ENCODE assay signal across 14 cellular contexts in genomic region chr19:38143847-38144246, GRCh38.
DNase-seq lines count a peak whose midpoint lies in the region; ATAC-seq and TF ChIP-seq lines count a peak whose summit lies in the region.
"Had no signal": no experiment of that assay in that cellular context is flagged by ENCODE, and none has a peak within 500 bp of the region (broad histone marks: within the 10 kb centered on the region; RNA-seq: fewer than 3 reads in every experiment).

No MANE protein-coding gene starts in this region.

- H3K27ac ChIP-seq in upper lobe of right lung, result no peak overlapping the region
- H3K27ac ChIP-seq: gastroesophageal sphincter, testis had no signal

- H2AFZ ChIP-seq in Loucy (ENCODE audit: low read length), result no peak overlapping the region

- H4K20me1 ChIP-seq in Loucy (ENCODE audit: insufficient read depth, low read length, poor library complexity, severe bottlenecking), result no peaks in the 10 kb centered on the region

- H3K79me2 ChIP-seq in Loucy (ENCODE audit: insufficient read depth, low read length), result no peaks in the 10 kb centered on the region

- H3K36me3 Mint-ChIP-seq in stimulated activated effector memory CD8-positive, alpha-beta T cell treated with anti-CD3 and anti-CD28 coated beads, Interleukin-12 subunit alpha, Interleukin-12 subunit beta, amount 100 ng/mL, for 72 hours, result peaks cover 7% of the 10 kb centered on the region

- H3K27me3 ChIP-seq in Loucy (ENCODE audit: insufficient read depth, low read length, poor library complexity, severe bottlenecking), result no peaks in the 10 kb centered on the region
- no peaks in the 10 kb centered on the region for H3K27me3 ChIP-seq in upper lobe of right lung
- H3K27me3 ChIP-seq: gastroesophageal sphincter, testis had no signal

- DNase-seq in NCI-H82 (lab: John Stamatoyannopoulos, UW) (peak; percentile 31), NCI-H82 treated with DMSO at 0.1 percent for 48 hours (lab: John Stamatoyannopoulos, UW; ENCODE audit: unreplicated experiment) (no peak), cardiac fibroblast (ENCODE audit: low read depth in 2 of 2) (no peak), upper lobe of right lung (no peak), KG1 (lab: John Stamatoyannopoulos, UW) (no peak)
- no peak for DNase-seq in stimulated activated effector memory CD8-positive, alpha-beta T cell treated with anti-CD3 and anti-CD28 coated beads, Interleukin-12 subunit alpha, Interleukin-12 subunit beta, amount 100 ng/mL, for 72 hours (ENCODE audit: low spot score in 2 of 2)
- DNase-seq: 8988T, naive B cell, NCI-H2171, RPMI8226, testis had no signal

- H3F3A ChIP-seq in Loucy (ENCODE audit: low read depth), result no peaks in the 10 kb centered on the region

- peaks cover 9% of the 10 kb centered on the region for H3K4me1 Mint-ChIP-seq in stimulated activated effector memory CD8-positive, alpha-beta T cell treated with anti-CD3 and anti-CD28 coated beads, Interleukin-12 subunit alpha, Interleukin-12 subunit beta, amount 100 ng/mL, for 72 hours

- no peak overlapping the region for H3K9ac ChIP-seq in Loucy (ENCODE audit: low read depth, low read length, poor library complexity, severe bottlenecking)

- no peaks in the 10 kb centered on the region for H3K9me2 ChIP-seq in Loucy (replicated peaks; ENCODE audit: low read depth, low read length)

- intact Hi-C loops in upper lobe of right lung (cut with DNase I), result no loop called here

- no peak overlapping the region for H3K4me2 ChIP-seq in Loucy (ENCODE audit: low read depth, low read length, poor library complexity, severe bottlenecking)

- ATAC-seq in stimulated activated effector memory CD8-positive, alpha-beta T cell treated with anti-CD3 and anti-CD28 coated beads, Interleukin-12 subunit alpha, Interleukin-12 subunit beta, amount 100 ng/mL, for 72 hours, result no peak
- no peak for ATAC-seq in upper lobe of right lung
- no peak for ATAC-seq in HG02623 (IDR thresholded peaks at IDR 0.05; ENCODE audit: unreplicated experiment)
- ATAC-seq: gastroesophageal sphincter had no signal

- H3K9me3 ChIP-seq in Loucy (ENCODE audit: insufficient read depth, low read depth, low read length) (no peaks in the 10 kb centered on the region), upper lobe of right lung (no peaks in the 10 kb centered on the region)
- H3K9me3 ChIP-seq: gastroesophageal sphincter, testis had no signal

- H3K4me3 ChIP-seq in Loucy (ENCODE audit: low read length, poor library complexity, severe bottlenecking), result no peak overlapping the region
- H3K4me3 ChIP-seq in cardiac fibroblast (replicated peaks in 1 of 2; ENCODE audit: low read depth in 2 of 2, low read length in 2 of 2), result no peak overlapping the region
- H3K4me3 ChIP-seq in upper lobe of right lung, result no peak overlapping the region
- H3K4me3 ChIP-seq: gastroesophageal sphincter, testis had no signal

- H3K9me3 Mint-ChIP-seq in stimulated activated effector memory CD8-positive, alpha-beta T cell treated with anti-CD3 and anti-CD28 coated beads, Interleukin-12 subunit alpha, Interleukin-12 subunit beta, amount 100 ng/mL, for 72 hours, result no peaks in the 10 kb centered on the region
- H3K9me3 Mint-ChIP-seq: naive B cell had no signal

- no peak overlapping the region for H3K4me3 Mint-ChIP-seq in stimulated activated effector memory CD8-positive, alpha-beta T cell treated with anti-CD3 and anti-CD28 coated beads, Interleukin-12 subunit alpha, Interleukin-12 subunit beta, amount 100 ng/mL, for 72 hours
- H3K4me3 Mint-ChIP-seq: naive B cell had no signal

- H3K36me3 ChIP-seq in Loucy (ENCODE audit: insufficient read depth, low read length), result no peaks in the 10 kb centered on the region
- H3K36me3 ChIP-seq in upper lobe of right lung, result no peaks in the 10 kb centered on the region

- TF ChIP-seq CTCF in Loucy (conservative IDR thresholded peaks at IDR 0.05; ENCODE audit: low read length) (peak; percentile 55), cardiac fibroblast (IDR thresholded peaks at IDR 0.05; ENCODE audit: low read depth, low read length) (peak; percentile 10), upper lobe of right lung (IDR thresholded peaks at IDR 0.05) (no peak)

- H3K4me1 ChIP-seq in Loucy (ENCODE audit: insufficient read depth, low read length, poor library complexity, severe bottlenecking) (no peaks in the 10 kb centered on the region), upper lobe of right lung (no peaks in the 10 kb centered on the region)
- H3K4me1 ChIP-seq: gastroesophageal sphincter, testis had no signal

- H3K27ac Mint-ChIP-seq in stimulated activated effector memory CD8-positive, alpha-beta T cell treated with anti-CD3 and anti-CD28 coated beads, Interleukin-12 subunit alpha, Interleukin-12 subunit beta, amount 100 ng/mL, for 72 hours, result peak overlapping the region; percentile 50
